In the genomic region with DNA sequence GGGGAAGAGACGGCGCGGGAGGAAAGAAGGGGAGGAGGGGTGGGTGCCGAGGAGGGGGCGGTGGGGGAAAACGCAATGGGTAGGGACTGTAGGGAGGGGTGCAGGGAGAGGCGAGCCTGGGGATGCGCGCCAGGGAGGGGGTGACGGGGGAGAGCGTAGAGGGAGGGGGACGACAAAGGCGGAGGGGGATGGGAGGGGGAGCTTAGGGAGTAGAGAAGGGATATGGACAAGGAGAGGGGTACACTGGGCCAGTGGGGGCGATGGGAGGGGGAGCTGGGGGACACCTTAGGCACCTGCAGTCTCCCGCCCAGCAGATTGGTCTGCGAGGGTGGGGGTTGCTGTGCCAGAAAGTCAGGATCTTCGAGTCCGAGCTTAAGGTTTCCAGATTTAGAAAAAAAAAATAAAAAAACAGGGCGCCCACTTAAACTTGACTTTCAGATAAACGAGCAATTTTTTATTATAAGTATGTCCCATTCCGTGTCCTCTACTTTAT, we compare ENCODE assay signal across 1 cellular context.
TF ChIP-seq lines count a peak whose summit lies in the region.

No MANE protein-coding gene starts in this region.

TF ChIP-seq in GM12878, 131 proteins besides CTCF, POLR2A, EP300 and RAD21:
- TF ChIP-seq POLR2AphosphoS5 (IDR thresholded peaks at IDR 0.05; ENCODE audit: low read length) (no peak), KLF5 (IDR thresholded peaks at IDR 0.05; ENCODE audit: partially characterized antibody) (no peak), EED (IDR thresholded peaks at IDR 0.05; ENCODE audit: low read depth) (no peak), IKZF1 (conservative IDR thresholded peaks at IDR 0.05) (no peak), CREM (IDR thresholded peaks at IDR 0.05; ENCODE audit: low read depth) (no peak)
